Comparison of ENCODE assay signal across 5 cellular contexts in genomic region chr16:67376012-67376411, GRCh38. TPM values are rescaled to one million over a fixed set of nuclear protein-coding genes. Genes with fewer than 3 reads are reported as not detected.
"Had no signal": no experiment of that assay in that cellular context is flagged by ENCODE, and none has a peak within 500 bp of the region (broad histone marks: within the 10 kb centered on the region; RNA-seq: fewer than 3 reads in every experiment).

No MANE protein-coding gene starts in this region.

RNA-seq across cellular contexts. Expression of gene TPPP3, which starts 17.3 kb away (rescaled TPM):
- total RNA-seq: HT1080 had no signal
- polyA plus RNA-seq: IgD-negative memory B cell had no signal

RNA-seq across cellular contexts. Expression of gene LRRC36, which starts 49.4 kb away (rescaled TPM):
- total RNA-seq: HT1080 had no signal
- polyA plus RNA-seq: IgD-negative memory B cell had no signal

RNA-seq across cellular contexts. Expression of gene KCTD19, which starts 49.5 kb away (rescaled TPM):
- total RNA-seq: HepG2, HT-29, HT1080 had no signal
- polyA plus RNA-seq: HepG2, IgD-negative memory B cell had no signal

RNA-seq across cellular contexts. Expression of gene HSD11B2, which starts 54.9 kb away (rescaled TPM):
- total RNA-seq: IMR-90 had no signal
- polyA plus RNA-seq: IgD-negative memory B cell had no signal
